ENCODE assay signal across 29 cellular contexts in the genomic region with DNA sequence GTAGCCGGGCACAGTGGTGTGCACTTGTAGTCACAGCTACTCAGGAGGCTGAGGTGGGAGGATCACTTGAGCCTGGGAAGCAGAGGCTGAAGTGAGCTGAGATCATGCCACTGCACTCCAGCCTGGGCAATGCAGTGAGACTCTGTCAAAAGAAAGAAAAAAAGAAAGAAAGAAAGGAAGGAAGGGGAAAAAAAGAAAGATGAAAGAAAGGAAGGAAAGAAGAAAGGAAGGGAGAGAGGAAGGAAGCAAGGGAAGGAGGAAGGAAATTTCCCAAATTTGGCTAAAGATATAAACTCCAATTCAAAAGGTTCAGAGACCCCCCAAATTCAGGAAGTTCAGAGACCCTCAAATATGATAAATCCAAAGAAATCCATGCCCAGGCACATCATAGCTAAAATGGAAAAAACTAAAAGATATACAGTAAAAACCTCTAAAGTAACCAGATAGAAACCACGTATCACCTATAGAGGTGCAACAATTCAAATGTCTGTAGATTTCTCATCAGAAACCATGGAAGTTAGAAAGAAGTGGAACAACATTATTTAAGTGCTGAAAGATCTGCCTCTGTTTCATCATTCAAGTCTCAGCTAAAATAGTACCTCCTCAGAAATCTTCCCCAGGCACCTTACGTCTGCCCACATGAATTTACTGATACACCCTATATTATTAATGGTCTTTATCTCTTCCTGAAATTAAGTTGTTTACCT.
"Had no signal": no experiment of that assay in that cellular context is flagged by ENCODE, and none has a peak within 500 bp of the region (broad histone marks: within the 10 kb centered on the region; RNA-seq: fewer than 3 reads in every experiment).

No MANE protein-coding gene starts in this region.

- H3K4me3 Mint-ChIP-seq: activated CD4-positive, alpha-beta memory T cell treated with anti-CD3 and anti-CD28 coated beads, Interleukin-2, amount 10 ng/mL, durations not matched to agents 7 days and 5 days; activated CD4-positive, alpha-beta T cell treated with anti-CD3 and anti-CD28 coated beads, Interleukin-2, amount 10 ng/mL, durations not matched to agents 7 days and 5 days; activated naive CD8-positive, alpha-beta T cell; activated T-cell treated with anti-CD3 and anti-CD28 coated beads, Interleukin-2, amount 50 U/mL, for 24 hours; activated T-helper 17 cell treated with anti-CD3 and anti-CD28 coated beads, Interleukin-2, amount 50 U/mL, for 72 hours; central memory CD8-positive, alpha-beta T cell; dendritic cell treated with granulocyte-macrophage colony-stimulating factor and Interleukin-4, amounts not matched to agents 40 ng/mL and 50 ng/mL, for 4 days; T-helper 17 cell; T-helper 2 cell treated with Interferon-gamma antibody and Interleukin-4, amounts not matched to agents 5 μg/mL and 100 μg/mL, for 36 hours had no signal

- DNase-seq: activated CD4-positive, alpha-beta memory T cell treated with anti-CD3 and anti-CD28 coated beads, Interleukin-2, amount 10 ng/mL, durations not matched to agents 7 days and 5 days; activated CD4-positive, alpha-beta T cell treated with anti-CD3 and anti-CD28 coated beads for 1 hour; activated CD4-positive, alpha-beta T cell treated with anti-CD3 and anti-CD28 coated beads for 4 hours; activated CD4-positive, alpha-beta T cell treated with anti-CD3 and anti-CD28 coated beads, Interleukin-2, amount 10 ng/mL, durations not matched to agents 7 days and 5 days; activated CD4-positive, alpha-beta T cell treated with anti-CD3 and anti-CD28 coated beads, Interleukin-2, amount 50 U/mL, for 4 hours; activated CD8-positive, alpha-beta memory T cell treated with anti-CD3 and anti-CD28 coated beads, Interleukin-2, amount 50 U/mL, for 48 hours; activated effector memory CD4-positive, alpha-beta T cell treated with Interleukin-2 at 50 U/mL for 16 hours; activated gamma-delta T cell treated with Interleukin-2 at 50 U/mL for 16 hours; activated naive CD4-positive, alpha-beta T cell treated with anti-CD3 and anti-CD28 coated beads, Interleukin-2, amount 50 U/mL, for 16 hours; activated naive CD4-positive, alpha-beta T cell treated with Interleukin-2 at 50 U/mL for 16 hours; activated T-cell treated with anti-CD3 and anti-CD28 coated beads for 4 hours; activated T-cell treated with anti-CD3 and anti-CD28 coated beads, Interleukin-2, amount 50 U/mL, for 24 hours; amniotic stem cell; anterior cingulate cortex; brain microvascular endothelial cell; dorsolateral prefrontal cortex; effector memory CD4-positive, alpha-beta T cell; T-helper 1 cell; T-helper 17 cell; T1000; WERI-Rb-1 had no signal

- H3K9me3 Mint-ChIP-seq: activated T-cell treated with anti-CD3 and anti-CD28 coated beads, Interleukin-2, amount 50 U/mL, for 24 hours had no signal

- H3K9me3 ChIP-seq: esophagus muscularis mucosa had no signal

- H3K27me3 ChIP-seq: brain microvascular endothelial cell, dorsolateral prefrontal cortex, esophagus muscularis mucosa, gastroesophageal sphincter had no signal

- H3K36me3 ChIP-seq: brain microvascular endothelial cell had no signal

- H3K4me3 ChIP-seq: coronary artery, dorsolateral prefrontal cortex, esophagus muscularis mucosa, gastroesophageal sphincter had no signal

- H3K27ac ChIP-seq: brain microvascular endothelial cell, coronary artery, esophagus muscularis mucosa, gastroesophageal sphincter, WERI-Rb-1 had no signal

- H3K27me3 Mint-ChIP-seq: activated CD4-positive, alpha-beta memory T cell treated with anti-CD3 and anti-CD28 coated beads, Interleukin-2, amount 10 ng/mL, durations not matched to agents 7 days and 5 days; activated CD4-positive, alpha-beta T cell treated with anti-CD3 and anti-CD28 coated beads, Interleukin-2, amount 10 ng/mL, durations not matched to agents 7 days and 5 days; activated naive CD8-positive, alpha-beta T cell; activated T-cell treated with anti-CD3 and anti-CD28 coated beads, Interleukin-2, amount 50 U/mL, for 24 hours; activated T-helper 17 cell treated with anti-CD3 and anti-CD28 coated beads, Interleukin-2, amount 50 U/mL, for 72 hours; central memory CD8-positive, alpha-beta T cell; dendritic cell treated with granulocyte-macrophage colony-stimulating factor and Interleukin-4, amounts not matched to agents 40 ng/mL and 50 ng/mL, for 4 days; T-helper 17 cell had no signal

- ATAC-seq: activated T-helper 17 cell treated with anti-CD3 and anti-CD28 coated beads, Interleukin-2, amount 50 U/mL, for 72 hours; gastroesophageal sphincter; T-helper 17 cell had no signal

- H3K4me1 Mint-ChIP-seq: activated CD4-positive, alpha-beta memory T cell treated with anti-CD3 and anti-CD28 coated beads, Interleukin-2, amount 10 ng/mL, durations not matched to agents 7 days and 5 days had no signal

- H3K4me1 ChIP-seq: esophagus muscularis mucosa, gastroesophageal sphincter had no signal

- H3K27ac Mint-ChIP-seq: activated CD4-positive, alpha-beta memory T cell treated with anti-CD3 and anti-CD28 coated beads, Interleukin-2, amount 10 ng/mL, durations not matched to agents 7 days and 5 days; activated CD4-positive, alpha-beta T cell treated with anti-CD3 and anti-CD28 coated beads, Interleukin-2, amount 10 ng/mL, durations not matched to agents 7 days and 5 days; activated naive CD8-positive, alpha-beta T cell; activated T-cell treated with anti-CD3 and anti-CD28 coated beads, Interleukin-2, amount 50 U/mL, for 24 hours; activated T-helper 17 cell treated with anti-CD3 and anti-CD28 coated beads, Interleukin-2, amount 50 U/mL, for 72 hours; dendritic cell treated with granulocyte-macrophage colony-stimulating factor and Interleukin-4, amounts not matched to agents 40 ng/mL and 50 ng/mL, for 4 days; T-helper 17 cell; T-helper 2 cell treated with Interferon-gamma antibody and Interleukin-4, amounts not matched to agents 5 μg/mL and 100 μg/mL, for 36 hours had no signal
